ENCODE assay signal across 27 cellular contexts in the genomic region with DNA sequence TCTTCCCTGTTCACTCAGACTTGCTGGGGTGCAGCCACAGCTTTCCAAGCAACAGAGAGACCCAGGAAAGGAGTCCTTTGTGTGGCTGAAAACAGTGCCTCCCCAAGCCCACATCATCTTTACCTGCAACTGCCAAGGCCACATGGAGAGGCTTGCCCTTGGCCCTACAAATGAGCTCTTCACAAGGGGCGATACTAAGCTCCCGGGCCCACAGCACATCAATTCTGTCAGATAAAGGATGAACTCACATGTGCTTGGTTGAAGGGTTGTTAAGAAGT.
"Had no signal": no experiment of that assay in that cellular context is flagged by ENCODE, and none has a peak within 500 bp of the region (broad histone marks: within the 10 kb centered on the region; RNA-seq: fewer than 3 reads in every experiment).

No MANE protein-coding gene starts in this region.

- H3K27me3 Mint-ChIP-seq: stimulated activated naive CD8-positive, alpha-beta T cell treated with anti-CD3 and anti-CD28 coated beads, Interleukin-15, amount 100 ng/mL, for 72 hours; stimulated activated naive CD8-positive, alpha-beta T cell treated with anti-CD3 and anti-CD28 coated beads, Interleukin-15, Interleukin-2, amounts not matched to agents 100 ng/mL and 50 ng/mL, for 24 hours had no signal

- H3K9me3 ChIP-seq: stomach, suprapubic skin, testis, thoracic aorta, thyroid gland, tibial artery, tibial nerve, transverse colon, upper lobe of left lung, upper lobe of right lung, uterus, vagina had no signal

- H3K27me3 ChIP-seq: stomach, suprapubic skin, testis, thyroid gland, tibial nerve, transverse colon, upper lobe of left lung, upper lobe of right lung, uterus, vagina had no signal

- H3K4me1 ChIP-seq: stomach, suprapubic skin, testis, thyroid gland, tibial artery, tibial nerve, transverse colon, upper lobe of left lung, upper lobe of right lung, uterus, vagina had no signal

- H3K36me3 ChIP-seq: stomach, suprapubic skin, thoracic aorta, thyroid gland, tibial artery, tibial nerve, transverse colon, upper lobe of left lung, upper lobe of right lung, uterus, vagina had no signal

- H3K9me3 Mint-ChIP-seq: stimulated activated effector memory CD8-positive, alpha-beta T cell treated with anti-CD3 and anti-CD28 coated beads, Interleukin-12 subunit alpha, Interleukin-12 subunit beta, amount 100 ng/mL, for 72 hours had no signal

- DNase-seq: stimulated activated CD4-positive, alpha-beta T cell treated with anti-CD3 and anti-CD28 coated beads, Interleukin-2, amount 100 ng/mL, for 48 hours; stimulated activated CD4-positive, alpha-beta T cell treated with anti-CD3 and anti-CD28 coated beads, Interleukin-4, amount 100 ng/mL, for 1 hour; stimulated activated CD4-positive, alpha-beta T cell treated with anti-CD3 and anti-CD28 coated beads, Interleukin-4, amount 100 ng/mL, for 24 hours; stimulated activated CD4-positive, alpha-beta T cell treated with anti-CD3 and anti-CD28 coated beads, Interleukin-4, amount 100 ng/mL, for 4 hours; stimulated activated CD8-positive, alpha-beta memory T cell treated with anti-CD3 and anti-CD28 coated beads, Interleukin-4, amount 100 ng/mL, for 48 hours; stimulated activated naive B cell treated with anti-CD40 and anti-IgM and Interleukin-4, amounts not matched to agents 10 μg/mL and 1 μg/mL and 100 μg/mL, for 72 hours; stimulated activated naive CD4-positive, alpha-beta T cell; stimulated activated naive CD4-positive, alpha-beta T cell treated with Interleukin-2 at 50 U/mL for 16 hours; stimulated activated naive CD8-positive, alpha-beta T cell treated with anti-CD3 and anti-CD28 coated beads, Interleukin-15, amount 100 ng/mL, for 72 hours; stimulated activated naive CD8-positive, alpha-beta T cell treated with anti-CD3 and anti-CD28 coated beads, Interleukin-15, Interleukin-2, amounts not matched to agents 100 U/mL and 50 U/mL, for 24 hours; stomach; substantia nigra; testis; thyroid gland; tibial artery; transverse colon; trophoblast cell; upper lobe of left lung; upper lobe of right lung; uterus had no signal

- H3K27ac ChIP-seq: stomach, suprapubic skin, testis, thoracic aorta, thyroid gland, tibial artery, tibial nerve, transverse colon, upper lobe of left lung, upper lobe of right lung, uterus, vagina had no signal

- H3K27ac Mint-ChIP-seq: stimulated activated effector memory CD8-positive, alpha-beta T cell treated with anti-CD3 and anti-CD28 coated beads, Interleukin-12 subunit alpha, Interleukin-12 subunit beta, amount 100 ng/mL, for 72 hours; stimulated activated memory B cell treated with anti-CD40 and anti-IgM and Interleukin-4, amounts not matched to agents 10 μg/mL and 1 μg/mL and 100 μg/mL, for 72 hours; stimulated activated naive B cell treated with anti-CD40 and anti-IgM and Interleukin-4, amounts not matched to agents 10 μg/mL and 1 μg/mL and 100 μg/mL, for 72 hours; stimulated activated naive CD8-positive, alpha-beta T cell treated with anti-CD3 and anti-CD28 coated beads, Interleukin-15, amount 100 ng/mL, for 72 hours; stimulated activated naive CD8-positive, alpha-beta T cell treated with anti-CD3 and anti-CD28 coated beads, Interleukin-15, Interleukin-2, amounts not matched to agents 100 ng/mL and 50 ng/mL, for 24 hours had no signal

- H3K36me3 Mint-ChIP-seq: stimulated activated effector memory CD8-positive, alpha-beta T cell treated with anti-CD3 and anti-CD28 coated beads, Interleukin-12 subunit alpha, Interleukin-12 subunit beta, amount 100 ng/mL, for 72 hours; stimulated activated memory B cell treated with anti-CD40 and anti-IgM and Interleukin-4, amounts not matched to agents 10 μg/mL and 1 μg/mL and 100 μg/mL, for 72 hours; stimulated activated naive B cell treated with anti-CD40 and anti-IgM and Interleukin-4, amounts not matched to agents 10 μg/mL and 1 μg/mL and 100 μg/mL, for 72 hours had no signal

- H3K4me3 ChIP-seq: stomach, suprapubic skin, testis, thoracic aorta, thyroid gland, tibial artery, tibial nerve, transverse colon, upper lobe of left lung, upper lobe of right lung, uterus, vagina had no signal

- ATAC-seq: stimulated activated effector memory CD8-positive, alpha-beta T cell treated with anti-CD3 and anti-CD28 coated beads, Interleukin-12 subunit alpha, Interleukin-12 subunit beta, amount 100 ng/mL, for 72 hours; stimulated activated memory B cell treated with anti-CD40 and anti-IgM and Interleukin-4, amounts not matched to agents 10 μg/mL and 1 μg/mL and 100 μg/mL, for 72 hours; stimulated activated naive B cell treated with anti-CD40 and anti-IgM and Interleukin-4, amounts not matched to agents 10 μg/mL and 1 μg/mL and 100 μg/mL, for 72 hours; stimulated activated naive CD8-positive, alpha-beta T cell treated with anti-CD3 and anti-CD28 coated beads, Interleukin-15, amount 100 ng/mL, for 72 hours; stimulated activated naive CD8-positive, alpha-beta T cell treated with anti-CD3 and anti-CD28 coated beads, Interleukin-15, Interleukin-2, amounts not matched to agents 100 U/mL and 50 U/mL, for 24 hours; upper lobe of right lung had no signal

- H3K4me3 Mint-ChIP-seq: stimulated activated effector memory CD8-positive, alpha-beta T cell treated with anti-CD3 and anti-CD28 coated beads, Interleukin-12 subunit alpha, Interleukin-12 subunit beta, amount 100 ng/mL, for 72 hours; stimulated activated memory B cell treated with anti-CD40 and anti-IgM and Interleukin-4, amounts not matched to agents 10 μg/mL and 1 μg/mL and 100 μg/mL, for 72 hours; stimulated activated naive B cell treated with anti-CD40 and anti-IgM and Interleukin-4, amounts not matched to agents 10 μg/mL and 1 μg/mL and 100 μg/mL, for 72 hours; stimulated activated naive CD8-positive, alpha-beta T cell treated with anti-CD3 and anti-CD28 coated beads, Interleukin-15, amount 100 ng/mL, for 72 hours; stimulated activated naive CD8-positive, alpha-beta T cell treated with anti-CD3 and anti-CD28 coated beads, Interleukin-15, Interleukin-2, amounts not matched to agents 100 ng/mL and 50 ng/mL, for 24 hours had no signal

- H3K4me1 Mint-ChIP-seq: stimulated activated effector memory CD8-positive, alpha-beta T cell treated with anti-CD3 and anti-CD28 coated beads, Interleukin-12 subunit alpha, Interleukin-12 subunit beta, amount 100 ng/mL, for 72 hours; stimulated activated memory B cell treated with anti-CD40 and anti-IgM and Interleukin-4, amounts not matched to agents 10 μg/mL and 1 μg/mL and 100 μg/mL, for 72 hours; stimulated activated naive B cell treated with anti-CD40 and anti-IgM and Interleukin-4, amounts not matched to agents 10 μg/mL and 1 μg/mL and 100 μg/mL, for 72 hours had no signal
